In the genomic region with DNA sequence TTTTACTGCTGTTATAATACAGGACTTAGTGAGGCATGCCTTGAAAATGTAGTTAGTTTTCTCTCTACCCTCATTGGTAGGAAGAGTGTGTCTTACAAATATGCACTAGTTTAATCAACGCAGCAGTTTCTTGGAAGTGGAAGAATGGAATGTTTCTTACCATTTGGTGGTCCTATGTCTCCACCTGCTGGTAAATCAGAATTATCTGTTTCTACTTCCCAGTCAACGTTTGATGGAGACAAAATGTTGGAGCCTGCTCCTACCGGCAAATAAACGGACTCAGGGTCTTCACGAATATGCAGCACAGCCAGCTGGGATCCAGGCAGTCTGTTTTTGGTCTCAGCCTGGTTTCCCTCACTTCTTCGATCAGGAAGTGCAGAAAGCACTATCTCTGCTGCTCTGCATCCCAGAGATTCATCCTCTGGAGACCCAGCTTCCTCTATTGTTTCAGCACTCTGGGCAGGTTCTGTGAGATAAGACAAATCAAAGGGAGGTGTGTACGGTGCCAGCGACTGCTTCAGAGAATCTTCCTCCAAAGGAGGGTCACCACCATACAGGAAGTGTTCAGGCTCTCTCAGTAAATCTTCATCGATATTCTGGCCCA, we compare ENCODE assay signal across 8 cellular contexts. TPM values are rescaled to one million over a fixed set of nuclear protein-coding genes. Genes with fewer than 3 reads are reported as not detected.
DNase-seq lines count a peak whose midpoint lies in the region; ATAC-seq and TF ChIP-seq lines count a peak whose summit lies in the region.

No MANE protein-coding gene starts in this region.

- H3K4me1 ChIP-seq in OCI-LY7 (ENCODE audit: insufficient read depth, low read length, poor library complexity, severe bottlenecking) (no peaks in the 10 kb centered on the region), lung (ENCODE audit: control insufficient read depth in 2 of 2, insufficient read depth in 2 of 2, low read length in 2 of 2) (peaks cover 0 to 1% of the 10 kb centered on the region in 2 donors)

- CTCF ChIA-PET in OCI-LY7 (lab: Charles Lee; ENCODE audit: unreplicated experiment), result no interaction called here

- H3K36me3 ChIP-seq in OCI-LY7 (ENCODE audit: insufficient read depth, low read length) (no peaks in the 10 kb centered on the region), lung (ENCODE audit: control insufficient read depth in 2 of 2, insufficient read depth in 2 of 2, low read length in 2 of 2) (no peaks in the 10 kb centered on the region)

- H2AFZ ChIP-seq in OCI-LY7 (ENCODE audit: low read length), result no peak overlapping the region

- WGBS in lung, 2 donors, result 6% methylated on average over 9 of the region's 9 CpGs

- peak; percentile 90 for TF ChIP-seq CTCF in OCI-LY7 (conservative IDR thresholded peaks at IDR 0.05; ENCODE audit: low read length)
- TF ChIP-seq CTCF in dorsolateral prefrontal cortex (IDR thresholded peaks at IDR 0.05 in 54 of 56, conservative IDR thresholded peaks at IDR 0.05 in 2 of 56; ENCODE audit: low read depth in 1 of 56, partially characterized antibody in 56 of 56), result peak; percentile 66 to 93 (median 79)
- TF ChIP-seq CTCF in lung (IDR thresholded peaks at IDR 0.05; ENCODE audit: control extremely low read depth, extremely low read depth), result peak; percentile 62

- peaks cover 0 to 2% (median 0%) of the 10 kb centered on the region in 45 donors for H3K27me3 ChIP-seq in dorsolateral prefrontal cortex
- H3K27me3 ChIP-seq in lung (ENCODE audit: control insufficient read depth, insufficient read depth), result no peaks in the 10 kb centered on the region

- intact Hi-C loops in OCI-LY7 (cut with micrococcal nuclease; ENCODE audit: unreplicated experiment) (loop anchor here (1.0 to 5.0 kb wide), 3 partner anchors 42 to 302 kb away; no protein-coding TSS in a partner anchor), dorsolateral prefrontal cortex (cut with DNase I) (loop anchor here (2.0 to 10.0 kb wide), 4 partner anchors 90 to 310 kb away; a partner anchor contains a TSS)

- BruUV-seq in OCI-LY7 (replicated peaks; lab: Mats Ljungman, UMichigan), result no TSS peak

- H3K9me3 ChIP-seq in OCI-LY7 (ENCODE audit: low read length) (no peaks in the 10 kb centered on the region), lung (ENCODE audit: control insufficient read depth in 2 of 2, insufficient read depth in 1 of 2, low read length in 1 of 2) (peaks cover 0 to 1% of the 10 kb centered on the region in 2 donors)

- H4K20me1 ChIP-seq in OCI-LY7 (ENCODE audit: insufficient read depth, low read length), result no peaks in the 10 kb centered on the region

- H3K4me2 ChIP-seq in OCI-LY7 (ENCODE audit: low read length), result peak overlapping the region; percentile 19; the same call in 1 of the 2 replicates

- no peaks in the 10 kb centered on the region for H3K9me2 ChIP-seq in OCI-LY7 (ENCODE audit: insufficient read depth, low read length)

- H3K79me2 ChIP-seq in OCI-LY7 (ENCODE audit: insufficient read depth, low read depth, low read length), result no peaks in the 10 kb centered on the region

- H3K27ac ChIP-seq in OCI-LY7 (ENCODE audit: low read depth, low read length, poor library complexity, severe bottlenecking) (no peak overlapping the region), dorsolateral prefrontal cortex (peak overlapping the region in 9 of 59 donors; percentile 11 to 65 (median 37)), lung (ENCODE audit: low read depth in 1 of 2, low read length in 1 of 2) (no peak overlapping the region)

- no peak overlapping the region for H3K4me3 ChIP-seq in Jurkat, Clone E6-1 (ENCODE audit: low read length)
- H3K4me3 ChIP-seq in OCI-LY7 (ENCODE audit: low read depth, low read length, poor library complexity, severe bottlenecking) (no peak overlapping the region), dorsolateral prefrontal cortex (peak overlapping the region in 1 of 59 donors; percentile 19), lung (no peak overlapping the region)

- POLR2A ChIA-PET in OCI-LY7 (lab: Charles Lee), result no interaction called here

- ATAC-seq in lung (ENCODE audit: insufficient read depth, low FRiP score) (peak; percentile 75), GM19452 (IDR thresholded peaks at IDR 0.05; ENCODE audit: unreplicated experiment) (no peak), HG03135 (IDR thresholded peaks at IDR 0.05; ENCODE audit: unreplicated experiment) (no peak), HG03139 (IDR thresholded peaks at IDR 0.05; ENCODE audit: unreplicated experiment) (no peak)

- DNase-seq in EH (ENCODE audit: low read depth), result peak; percentile 83
- peak; percentile 77 for DNase-seq in Jurkat, Clone E6-1 (ENCODE audit: low read depth, low spot score)
- DNase-seq in OCI-LY7 (ENCODE audit: low spot score), result peak; percentile 77
- DNase-seq in dorsolateral prefrontal cortex, result peak in 1 of 10 donors; percentile 61
- DNase-seq in lung (ENCODE audit: low spot score), result no peak

RNA-seq across cellular contexts. Expression of a gene that starts 59.5 kb away (rescaled TPM):
- not detected for polyA plus RNA-seq in Jurkat, Clone E6-1 (2012; ENCODE audit: insufficient read depth, insufficient read length)
- total RNA-seq in OCI-LY7 (2014; rRNA removed; shearing (Covaris generic)), result not detected in 2 replicates
- not detected in 2 replicates for total RNA-seq in OCI-LY7 (2022)
- total RNA-seq in dorsolateral prefrontal cortex, result 1 to 10 TPM in 17 of 120 experiments, under 1 TPM in 82, not detected in 21; 0.17 to 1.7 (median 0.53) TPM
- under 1 TPM in 1 of 2 donors, not detected in 1; 0.09 TPM for total RNA-seq in lung
- under 1 TPM; 0.05 to 0.08 TPM for polyA plus RNA-seq in lung
